ENCODE assay signal across 1 cellular context in genomic region chr4:23932935-23933334, GRCh38.
TF ChIP-seq lines count a peak whose summit lies in the region.

No MANE protein-coding gene starts in this region.

TF ChIP-seq in HepG2, 621 proteins besides CTCF, POLR2A, EP300 and RAD21:
- TF ChIP-seq, protein P1, sequence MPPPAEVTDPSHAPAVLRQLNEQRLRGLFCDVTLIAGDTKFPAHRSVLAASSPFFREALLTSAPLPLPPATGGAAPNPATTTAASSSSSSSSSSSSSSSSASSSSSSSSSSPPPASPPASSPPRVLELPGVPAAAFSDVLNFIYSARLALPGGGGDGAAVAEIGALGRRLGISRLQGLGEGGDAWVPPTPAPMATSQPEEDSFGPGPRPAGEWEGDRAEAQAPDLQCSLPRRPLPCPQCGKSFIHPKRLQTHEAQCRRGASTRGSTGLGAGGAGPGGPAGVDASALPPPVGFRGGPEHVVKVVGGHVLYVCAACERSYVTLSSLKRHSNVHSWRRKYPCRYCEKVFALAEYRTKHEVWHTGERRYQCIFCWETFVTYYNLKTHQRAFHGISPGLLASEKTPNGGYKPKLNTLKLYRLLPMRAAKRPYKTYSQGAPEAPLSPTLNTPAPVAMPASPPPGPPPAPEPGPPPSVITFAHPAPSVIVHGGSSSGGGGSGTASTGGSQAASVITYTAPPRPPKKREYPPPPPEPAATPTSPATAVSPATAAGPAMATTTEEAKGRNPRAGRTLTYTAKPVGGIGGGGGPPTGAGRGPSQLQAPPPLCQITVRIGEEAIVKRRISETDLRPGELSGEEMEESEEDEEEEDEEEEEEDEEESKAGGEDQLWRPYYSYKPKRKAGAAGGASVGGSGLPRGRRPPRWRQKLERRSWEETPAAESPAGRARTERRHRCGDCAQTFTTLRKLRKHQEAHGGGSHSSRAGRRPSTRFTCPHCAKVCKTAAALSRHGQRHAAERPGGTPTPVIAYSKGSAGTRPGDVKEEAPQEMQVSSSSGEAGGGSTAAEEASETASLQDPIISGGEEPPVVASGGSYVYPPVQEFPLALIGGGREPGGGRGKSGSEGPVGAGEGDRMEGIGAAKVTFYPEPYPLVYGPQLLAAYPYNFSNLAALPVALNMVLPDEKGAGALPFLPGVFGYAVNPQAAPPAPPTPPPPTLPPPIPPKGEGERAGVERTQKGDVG (CRISPR knock-in tag; IDR thresholded peaks at IDR 0.05; ENCODE audit: borderline replicate concordance), result no peak
- no peak for TF ChIP-seq GPN1 (CRISPR knock-in tag; IDR thresholded peaks at IDR 0.05; ENCODE audit: borderline replicate concordance)
- no peak for TF ChIP-seq ARNT2 (CRISPR knock-in tag; IDR thresholded peaks at IDR 0.05; ENCODE audit: low read depth)
- no peak for TF ChIP-seq ZNF788 (CRISPR knock-in tag; IDR thresholded peaks at IDR 0.05; ENCODE audit: borderline replicate concordance)
TF ChIP-seq in HepG2: peak in this region for 0.
